Comparison of ENCODE assay signal across 8 cellular contexts in the genomic region with DNA sequence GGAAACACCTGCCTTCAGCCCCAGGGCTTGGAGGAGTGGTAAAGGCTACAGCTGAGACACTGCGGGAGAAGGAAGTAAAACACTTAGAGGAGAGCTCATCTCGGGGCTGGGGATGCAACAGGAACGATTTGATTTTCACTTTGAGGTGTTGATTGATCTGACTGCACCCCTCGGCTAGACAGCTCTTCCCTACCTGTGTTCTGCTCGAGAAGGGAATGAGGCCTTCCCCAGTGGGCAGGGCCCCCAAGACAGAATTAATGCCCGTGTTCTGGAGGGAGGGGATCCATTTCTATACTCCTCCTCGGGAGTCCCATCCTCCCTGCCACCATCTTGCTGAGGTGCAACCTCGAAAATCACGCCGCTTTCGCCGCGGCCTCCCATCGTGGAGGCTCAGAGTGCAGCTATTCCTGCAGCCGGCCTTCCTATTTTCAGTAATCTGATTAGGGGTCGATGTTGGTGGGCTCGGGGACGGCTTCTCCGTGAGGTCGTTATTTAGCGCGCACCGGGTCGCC. TPM values are rescaled to one million over a fixed set of nuclear protein-coding genes. Genes with fewer than 3 reads are reported as not detected.
DNase-seq lines count a peak whose midpoint lies in the region; ATAC-seq and TF ChIP-seq lines count a peak whose summit lies in the region.

No MANE protein-coding gene starts in this region.

- no peak for TF ChIP-seq CTCF in CD14-positive monocyte (IDR thresholded peaks at IDR 0.05)

- peak overlapping the region; percentile 98 to 99 for H3K4me3 Mint-ChIP-seq in CD14-positive monocyte
- peak overlapping the region; percentile 87 for H3K4me3 Mint-ChIP-seq in dendritic cell treated with granulocyte-macrophage colony-stimulating factor and Interleukin-4, amounts not matched to agents 40 ng/mL and 50 ng/mL, for 4 days
- H3K4me3 Mint-ChIP-seq in naive thymus-derived CD8-positive, alpha-beta T cell = peak overlapping the region; percentile 84 to 99 (median 94)

- H3K27me3 Mint-ChIP-seq in CD14-positive monocyte (ENCODE audit: low read depth in 3 of 3) = peaks cover 0 to 1% (median 0%) of the 10 kb centered on the region in 3 donors
- H3K27me3 Mint-ChIP-seq in dendritic cell treated with granulocyte-macrophage colony-stimulating factor and Interleukin-4, amounts not matched to agents 40 ng/mL and 50 ng/mL, for 4 days = peaks cover 3% of the 10 kb centered on the region
- H3K27me3 Mint-ChIP-seq in naive thymus-derived CD8-positive, alpha-beta T cell = no peaks in the 10 kb centered on the region

- peak overlapping the region; percentile 85 to 96 (median 92) for H3K27ac Mint-ChIP-seq in CD14-positive monocyte
- H3K27ac Mint-ChIP-seq in dendritic cell treated with granulocyte-macrophage colony-stimulating factor and Interleukin-4, amounts not matched to agents 40 ng/mL and 50 ng/mL, for 4 days = peak overlapping the region; percentile 69
- H3K27ac Mint-ChIP-seq in naive thymus-derived CD8-positive, alpha-beta T cell = peak overlapping the region; percentile 77 to 95 (median 92)

- peak in 1 of 2 donors; percentile 3 for ATAC-seq in naive thymus-derived CD8-positive, alpha-beta T cell

- POLR2A ChIA-PET in naive thymus-derived CD8-positive, alpha-beta T cell (lab: Charles Lee) = interaction anchor here (0.5 to 4.6 kb wide), 12 partner anchors 19 to 166 kb away, joined by 3 to 50 read pairs (median 5); a partner anchor contains a TSS

- no peaks in the 10 kb centered on the region for H3K9me3 Mint-ChIP-seq in CD14-positive monocyte
- H3K9me3 Mint-ChIP-seq in dendritic cell treated with granulocyte-macrophage colony-stimulating factor and Interleukin-4, amounts not matched to agents 40 ng/mL and 50 ng/mL, for 4 days = no peaks in the 10 kb centered on the region
- no peaks in the 10 kb centered on the region for H3K9me3 Mint-ChIP-seq in naive thymus-derived CD8-positive, alpha-beta T cell

- peaks cover 11 to 15% of the 10 kb centered on the region in 2 donors for H3K36me3 Mint-ChIP-seq in CD14-positive monocyte
- peaks cover 13% of the 10 kb centered on the region for H3K36me3 Mint-ChIP-seq in dendritic cell treated with granulocyte-macrophage colony-stimulating factor and Interleukin-4, amounts not matched to agents 40 ng/mL and 50 ng/mL, for 4 days (ENCODE audit: low read depth)
- peaks cover 0 to 4% (median 3%) of the 10 kb centered on the region in 3 donors for H3K36me3 Mint-ChIP-seq in naive thymus-derived CD8-positive, alpha-beta T cell

- DNase-seq in CD14-positive monocyte (ENCODE audit: low spot score) (no peak), MV-4-11 (lab: John Stamatoyannopoulos, UW) (peak; percentile 28), NCI-H1105 (lab: John Stamatoyannopoulos, UW) (no peak), H4 (ENCODE audit: low spot score) (no peak), NCI-H446 treated with DMSO at 0.1 percent for 48 hours (lab: John Stamatoyannopoulos, UW) (no peak), NCI-H1930 (lab: John Stamatoyannopoulos, UW) (no peak)
- peak in 2 of 10 donors; percentile 31 to 38 for DNase-seq in naive thymus-derived CD8-positive, alpha-beta T cell

- peaks cover 63% of the 10 kb centered on the region for H3K4me1 Mint-ChIP-seq in CD14-positive monocyte
- peaks cover 68% of the 10 kb centered on the region for H3K4me1 Mint-ChIP-seq in dendritic cell treated with granulocyte-macrophage colony-stimulating factor and Interleukin-4, amounts not matched to agents 40 ng/mL and 50 ng/mL, for 4 days (ENCODE audit: low read depth)
- H3K4me1 Mint-ChIP-seq in naive thymus-derived CD8-positive, alpha-beta T cell = peaks cover 34 to 65% (median 59%) of the 10 kb centered on the region in 4 donors

- intact Hi-C loops in CD14-positive monocyte (cut with micrococcal nuclease) = loop anchor here in 1 of 2 donors (5.0 kb wide), 1 partner anchor 117 kb away; no protein-coding TSS in a partner anchor
- intact Hi-C loops in dendritic cell treated with granulocyte-macrophage colony-stimulating factor and Interleukin-4, amounts not matched to agents 40 ng/mL and 50 ng/mL, for 4 days (cut with micrococcal nuclease) = no loop called here

RNA-seq across cellular contexts. Expression of a gene that starts 2.4 kb away (rescaled TPM):
- 10 to 100 TPM in 1 of 2 donors, 1 to 10 TPM in 1; 7.8 to 13.2 TPM for polyA plus RNA-seq in CD14-positive monocyte
- total RNA-seq in naive thymus-derived CD8-positive, alpha-beta T cell = 10 to 100 TPM; 46.8 to 49.5 TPM
- 10 to 100 TPM in 1 of 3 donors, 1 to 10 TPM in 2; 4.3 to 17.4 (median 5.3) TPM for polyA plus RNA-seq in naive thymus-derived CD8-positive, alpha-beta T cell
- 11.8 and 17.6 TPM in 2 replicates for total RNA-seq in H4 (2014; rRNA removed; shearing (Covaris generic))
